ENCODE assay signal across 8 cellular contexts in genomic region chr16:70370145-70370544, GRCh38. TPM values are rescaled to one million over a fixed set of nuclear protein-coding genes. Genes with fewer than 3 reads are reported as not detected.
A peak's percentile ranks its signal among the peaks of the same experiment; 100 is the strongest.
DNase-seq lines count a peak whose midpoint lies in the region; ATAC-seq and TF ChIP-seq lines count a peak whose summit lies in the region.
"Not testable (repeated sequence)": the region's sequence is repeated elsewhere in the genome, so short reads cannot be mapped to it uniquely, and the experiment has no call there.

No MANE protein-coding gene starts in this region.

- not testable (repeated sequence) for H3K9me3 Mint-ChIP-seq in Caco-2 (ENCODE audit: unreplicated experiment); nephron

- H3K27ac Mint-ChIP-seq in Caco-2 (ENCODE audit: unreplicated experiment) = peak overlapping the region; percentile 66
- H3K27ac Mint-ChIP-seq in nephron = not testable (repeated sequence)

- not testable (repeated sequence) for H3K36me3 ChIP-seq in Caco-2 (ENCODE audit: control insufficient read depth, insufficient read depth, low read length)
- peaks cover 0 to 98% (median 58%) of the 10 kb centered on the region in 9 donors for H3K36me3 ChIP-seq in heart right ventricle
- H3K36me3 ChIP-seq in stomach = peaks cover 48 to 96% (median 95%) of the 10 kb centered on the region in 4 donors

- peak; percentile 77 to 79 for TF ChIP-seq CTCF in Caco-2 (IDR thresholded peaks at IDR 0.05; ENCODE audit: insufficient read depth in 1 of 2, low read depth in 1 of 2, low read length in 1 of 2, severe bottlenecking in 1 of 2, unreplicated experiment in 1 of 2)
- peak; percentile 31 to 77 (median 68) for TF ChIP-seq CTCF in heart right ventricle (IDR thresholded peaks at IDR 0.05)
- TF ChIP-seq CTCF in nephron (IDR thresholded peaks at IDR 0.05; ENCODE audit: unreplicated experiment in 3 of 3) = peak; percentile 57 to 63 (median 62)
- peak in 4 of 7 experiments; percentile 41 to 63 (median 53) for TF ChIP-seq CTCF in stomach (IDR thresholded peaks at IDR 0.05)

- not testable (repeated sequence) for H3K4me1 ChIP-seq in Caco-2, heart right ventricle
- peaks cover 0 to 16% (median 12%) of the 10 kb centered on the region in 4 donors for H3K4me1 ChIP-seq in stomach

- not testable (repeated sequence) for BruUV-seq in Caco-2 (replicated peaks; lab: Mats Ljungman, UMichigan)

- H3K9me3 ChIP-seq in Caco-2, heart right ventricle, stomach: not testable (repeated sequence)

- not testable (repeated sequence) for H3K4me3 ChIP-seq in Caco-2 (ENCODE audit: low read depth, low read length); heart right ventricle; stomach

- not testable (repeated sequence) for TF ChIP-seq POLR2A in stomach (IDR thresholded peaks at IDR 0.05)

- DNase-seq in Caco-2 (peak in 1 of 2 experiments; percentile 55), HT-29 (ENCODE audit: low spot score) (peak; percentile 40), cerebellar cortex (ENCODE audit: low spot score) (peak; percentile 64), heart right ventricle (peak; percentile 21 to 30), stomach (peak; percentile 32)
- DNase-seq in activated T-cell treated with anti-CD3 and anti-CD28 coated beads, Interleukin-2, amount 50 U/mL, for 48 hours = peak; percentile 49 to 51

- peaks cover 100% of the 10 kb centered on the region for H3K36me3 Mint-ChIP-seq in Caco-2 (ENCODE audit: insufficient read depth, unreplicated experiment)
- H3K36me3 Mint-ChIP-seq in nephron (ENCODE audit: low read depth) = peaks cover 51% of the 10 kb centered on the region

- not testable (repeated sequence) for TF ChIP-seq EP300 in stomach (IDR thresholded peaks at IDR 0.05)

- H3K4me1 Mint-ChIP-seq in Caco-2 (ENCODE audit: low read depth, unreplicated experiment); nephron: not testable (repeated sequence)

- H3K27me3 ChIP-seq in Caco-2 (replicated peaks; ENCODE audit: control insufficient read depth, insufficient read depth, low read length); heart right ventricle; stomach: not testable (repeated sequence)

- WGBS in heart right ventricle, 2 donors = 34 to 45% methylated on average over 10 of the region's 10 CpGs
- WGBS in stomach, 5 donors = 33 to 43% (median 37%) methylated on average over 8 to 10 of the region's 10 CpGs

- not testable (repeated sequence) for H3K27me3 Mint-ChIP-seq in Caco-2 (ENCODE audit: insufficient read depth, unreplicated experiment); nephron (ENCODE audit: low read depth)

- intact Hi-C loops in Caco-2 (cut with micrococcal nuclease; ENCODE audit: unreplicated experiment) = loop anchor here (1.0 kb wide), 1 partner anchor 283 kb away; no protein-coding TSS in a partner anchor
- intact Hi-C loops in heart right ventricle (cut with DNase I) = loop anchor here in 6 of 10 donors (5.0 to 10.0 kb wide), 5 partner anchors 95 to 285 kb away; partner anchors contain the start of genes COG4 (in 2 of the 6) and SF3B3 (in 2 of the 6)
- intact Hi-C loops in stomach (cut with DNase I; ENCODE audit: low total_unique reads) = not testable (repeated sequence)

- H3K4me3 Mint-ChIP-seq in Caco-2 (ENCODE audit: unreplicated experiment); nephron: not testable (repeated sequence)

- CTCF ChIA-PET in Caco-2 (lab: Charles Lee) = interaction anchor here (0.7 to 1.3 kb wide), 8 partner anchors 11 to 284 kb away, joined by 3 to 13 read pairs (median 4); partner anchors contain the start of gene ST3GAL2

- H3K27ac ChIP-seq in heart right ventricle = peak overlapping the region in 1 of 10 donors; percentile 1
- not testable (repeated sequence) for H3K27ac ChIP-seq in stomach

- POLR2A ChIA-PET in Caco-2 (lab: Charles Lee) = interaction anchor here (0.6 to 0.9 kb wide), 3 partner anchors 11 to 101 kb away, joined by 3 to 4 read pairs (median 3); no protein-coding TSS in a partner anchor

- ATAC-seq in SK-N-SH treated with all-trans-retinoic acid at 6 μM for 48 hours (peak; percentile 74), heart right ventricle (peak; percentile 57 to 82 (median 72))

RNA-seq across cellular contexts. Expression of gene DDX19A, which starts 23.4 kb away (rescaled TPM):
- 62.0 and 72.5 TPM in 2 replicates for total RNA-seq in Caco-2 (2022)
- 35.4 and 37.5 TPM in 2 replicates for total RNA-seq in HT-29 (2014; rRNA removed; shearing (Covaris generic))
- 10 to 100 TPM; 22.9 to 31.3 (median 26.0) TPM for total RNA-seq in heart right ventricle
- polyA plus RNA-seq in heart right ventricle = 10 to 100 TPM; 12.8 to 21.5 TPM
- total RNA-seq in stomach = 100 to 1,000 TPM in 1 of 5 donors, 10 to 100 TPM in 4; 14.8 to 130 (median 38.5) TPM
- polyA plus RNA-seq in stomach = 10 to 100 TPM; 16.1 to 21.1 (median 16.5) TPM
